In genomic region chr18:51751901-51752300, GRCh38 we compare ENCODE assay signal across 23 cellular contexts.
DNase-seq lines count a peak whose midpoint lies in the region; ATAC-seq, FAIRE-seq and TF ChIP-seq lines count a peak whose summit lies in the region.
"Had no signal": no experiment of that assay in that cellular context is flagged by ENCODE, and none has a peak within 500 bp of the region (broad histone marks: within the 10 kb centered on the region; RNA-seq: fewer than 3 reads in every experiment).

No MANE protein-coding gene starts in this region.

- no peaks in the 10 kb centered on the region for H3K9me3 ChIP-seq in T-helper 17 cell (ENCODE audit: control insufficient read depth, low read length, poor library complexity, severe bottlenecking)
- H3K9me3 ChIP-seq: Caco-2, pancreas had no signal

- peak; percentile 0 for DNase-seq in bronchial epithelial cell (ENCODE audit: low read depth)
- no peak for DNase-seq in KBM-7
- DNase-seq in T-helper 17 cell, result no peak
- DNase-seq in HTR-8/SVneo (ENCODE audit: insufficient read length, low spot score), result no peak
- no peak for DNase-seq in GM10248 (ENCODE audit: extremely low spot score)
- DNase-seq: activated CD4-positive, alpha-beta T cell treated with anti-CD3 and anti-CD28 coated beads, Interleukin-2, amount 50 U/mL, for 1 hour; activated gamma-delta T cell treated with Interleukin-2 at 50 U/mL for 16 hours; amygdala; Caco-2; effector memory CD8-positive, alpha-beta T cell; EL; naive thymus-derived CD4-positive, alpha-beta T cell; NCI-H1694 treated with DMSO at 0.1 percent for 48 hours; pancreas; stimulated activated CD4-positive, alpha-beta T cell treated with anti-CD3 and anti-CD28 coated beads, Interleukin-4, amount 100 ng/mL, for 4 hours; substantia nigra had no signal

- no peak overlapping the region for H3K4me3 ChIP-seq in bronchial epithelial cell (ENCODE audit: low read depth, low read length)
- H3K4me3 ChIP-seq: pancreas, skin epidermis had no signal

- ATAC-seq in GM18868 (IDR thresholded peaks at IDR 0.05; ENCODE audit: unreplicated experiment) (peak; percentile 85), HG02571 (IDR thresholded peaks at IDR 0.05; ENCODE audit: unreplicated experiment) (peak; percentile 60), HG03558 (IDR thresholded peaks at IDR 0.05; ENCODE audit: extremely low read depth, unreplicated experiment) (peak; percentile 50), T-helper 17 cell (no peak)
- ATAC-seq: effector memory CD8-positive, alpha-beta T cell; HepG2; naive thymus-derived CD4-positive, alpha-beta T cell; pancreas had no signal

- TF ChIP-seq CTCF in bronchial epithelial cell (IDR thresholded peaks at IDR 0.05; ENCODE audit: insufficient read depth, low read length, severe bottlenecking), result no peak
- TF ChIP-seq CTCF in GM10248 (IDR thresholded peaks at IDR 0.05; ENCODE audit: control extremely low read depth, extremely low read depth, low read depth, missing control alignments), result no peak

- H3K27me3 Mint-ChIP-seq in T-helper 17 cell, result no peaks in the 10 kb centered on the region
- H3K27me3 Mint-ChIP-seq: effector memory CD8-positive, alpha-beta T cell had no signal

- FAIRE-seq in bronchial epithelial cell (lab: Jason Lieb, UNC), result no peak
- no peak for FAIRE-seq in HTR-8/SVneo (lab: Jason Lieb, UNC)
- FAIRE-seq: H54, HepG2, pancreas had no signal

- no peaks in the 10 kb centered on the region for H3K4me1 Mint-ChIP-seq in T-helper 17 cell
- H3K4me1 Mint-ChIP-seq: memory B cell; naive thymus-derived CD4-positive, alpha-beta T cell had no signal

- H3K36me3 Mint-ChIP-seq in T-helper 17 cell (ENCODE audit: low read depth), result no peaks in the 10 kb centered on the region
- H3K36me3 Mint-ChIP-seq: memory B cell; naive thymus-derived CD4-positive, alpha-beta T cell had no signal

- H3K4me3 Mint-ChIP-seq in T-helper 17 cell, result no peak overlapping the region
- H3K4me3 Mint-ChIP-seq: effector memory CD8-positive, alpha-beta T cell; memory B cell; naive thymus-derived CD4-positive, alpha-beta T cell had no signal

- in situ Hi-C loops in KBM-7 (cut with MboI; ENCODE audit: low pct_unique_long_range_greater_than_20kb, low sequenced_read_pairs), result no loop called here

- no peaks in the 10 kb centered on the region for H3K36me3 ChIP-seq in bronchial epithelial cell (ENCODE audit: control insufficient read depth, insufficient read depth, low read length)
- H3K36me3 ChIP-seq: pancreas had no signal

- no peaks in the 10 kb centered on the region for H3K27me3 ChIP-seq in bronchial epithelial cell (ENCODE audit: control insufficient read depth, insufficient read depth, low read length)
- H3K27me3 ChIP-seq: pancreas had no signal

- POLR2A ChIA-PET in GM10248 (lab: Yijun Ruan, JAX), result no interaction called here

- CTCF ChIA-PET in GM10248 (lab: Yijun Ruan, JAX), result interaction anchor here (1.2 kb wide), 2 partner anchors 14 to 15 kb away, joined by 3 read pairs; no protein-coding TSS in a partner anchor

- no peak overlapping the region for H3K27ac Mint-ChIP-seq in T-helper 17 cell
- H3K27ac Mint-ChIP-seq: effector memory CD8-positive, alpha-beta T cell; memory B cell; naive thymus-derived CD4-positive, alpha-beta T cell had no signal
